Comparison of ENCODE assay signal across 8 cellular contexts in genomic region chr9:128159073-128159783, GRCh38. TPM values are rescaled to one million over a fixed set of nuclear protein-coding genes. Genes with fewer than 3 reads are reported as not detected.
DNase-seq lines count a peak whose midpoint lies in the region; ATAC-seq and TF ChIP-seq lines count a peak whose summit lies in the region.

No MANE protein-coding gene starts in this region.

- no peak for TF ChIP-seq EP300 in suprapubic skin (IDR thresholded peaks at IDR 0.05)

- H3K36me3 ChIP-seq in HUES6 (ENCODE audit: control insufficient read depth, insufficient read depth, low read length) (peaks cover 23% of the 10 kb centered on the region), suprapubic skin (peaks cover 14% of the 10 kb centered on the region)

- peaks cover 11% of the 10 kb centered on the region for H3K36me3 Mint-ChIP-seq in mesothelial cell of epicardium

- no peaks in the 10 kb centered on the region for H3K27me3 Mint-ChIP-seq in mesothelial cell of epicardium (ENCODE audit: low read depth)

- peak overlapping the region; percentile 66 for H3K4me3 Mint-ChIP-seq in mesothelial cell of epicardium

- H3K27ac ChIP-seq in HUES6 (ENCODE audit: low read depth, low read length): peak overlapping the region; percentile 70
- H3K27ac ChIP-seq in VCaP: peak overlapping the region; percentile 79
- peak overlapping the region; percentile 77 for H3K27ac ChIP-seq in suprapubic skin

- H3K4me1 ChIP-seq in HUES6 (ENCODE audit: control insufficient read depth, insufficient read depth, low read length) (peaks cover 13% of the 10 kb centered on the region), suprapubic skin (peaks cover 24% of the 10 kb centered on the region)

- H3K9ac ChIP-seq in HUES6 (ENCODE audit: low read length): peak overlapping the region; percentile 83

- DNase-seq in CD1c-positive myeloid dendritic cell (ENCODE audit: extremely low spot score) (peak; percentile 68), choroid plexus epithelial cell (ENCODE audit: low read depth) (no peak), mesothelial cell of epicardium (ENCODE audit: low spot score in 2 of 2, unreplicated experiment in 2 of 2) (no peak), suprapubic skin (ENCODE audit: low spot score in 2 of 2) (peak in 1 of 2 donors; percentile 62), cerebellar nuclear complex (lab: John Stamatoyannopoulos, UW) (no peak)

- H3K9me3 ChIP-seq in HUES6 (ENCODE audit: control insufficient read depth, insufficient read depth, low read depth, low read length): no peaks in the 10 kb centered on the region
- H3K9me3 ChIP-seq in suprapubic skin: no peaks in the 10 kb centered on the region

- ATAC-seq in GM21390 (IDR thresholded peaks at IDR 0.05; ENCODE audit: unreplicated experiment): no peak

- no peak for TF ChIP-seq CTCF in VCaP (conservative IDR thresholded peaks at IDR 0.05)
- no peak for TF ChIP-seq CTCF in choroid plexus epithelial cell (conservative IDR thresholded peaks at IDR 0.05; ENCODE audit: low read depth, low read length)
- no peak for TF ChIP-seq CTCF in mesothelial cell of epicardium (IDR thresholded peaks at IDR 0.05; ENCODE audit: unreplicated experiment)
- TF ChIP-seq CTCF in suprapubic skin (IDR thresholded peaks at IDR 0.05): no peak

- H3K27me3 ChIP-seq in HUES6 (ENCODE audit: control insufficient read depth, insufficient read depth, low read length) (no peaks in the 10 kb centered on the region), suprapubic skin (no peaks in the 10 kb centered on the region)

- no peaks in the 10 kb centered on the region for H3K9me3 Mint-ChIP-seq in mesothelial cell of epicardium

- WGBS in suprapubic skin: 54% methylated on average over 17 of the region's 19 CpGs

- H3K4me3 ChIP-seq in HUES6 (ENCODE audit: low read depth, low read length): peak overlapping the region; percentile 54
- peak overlapping the region; percentile 56 for H3K4me3 ChIP-seq in choroid plexus epithelial cell (ENCODE audit: low read depth, low read length)
- peak overlapping the region; percentile 78 for H3K4me3 ChIP-seq in suprapubic skin

- H3K4me1 Mint-ChIP-seq in mesothelial cell of epicardium: peaks cover 4% of the 10 kb centered on the region

- no peak for TF ChIP-seq POLR2A in suprapubic skin (IDR thresholded peaks at IDR 0.05)

- H3K27ac Mint-ChIP-seq in mesothelial cell of epicardium: peak overlapping the region; percentile 76

RNA-seq across cellular contexts. Expression of gene BBLN, which starts 0.8 kb away (rescaled TPM):
- 60.7 to 64.4 TPM (median 63.1 TPM) in 3 replicates for total RNA-seq in mesothelial cell of epicardium
- total RNA-seq in suprapubic skin: 100 to 1,000 TPM; 157 to 345 (median 224) TPM

RNA-seq across cellular contexts. Expression of gene LCN2, which starts 10.0 kb away (rescaled TPM):
- not detected in 3 replicates for total RNA-seq in mesothelial cell of epicardium
- 10 to 100 TPM in 2 of 4 donors, 1 to 10 TPM in 2; 6.0 to 45.7 (median 22.3) TPM for total RNA-seq in suprapubic skin

RNA-seq across cellular contexts. Expression of gene PTGES2, which starts 31.7 kb away (rescaled TPM):
- 70.0 to 74.8 TPM (median 72.6 TPM) in 3 replicates for total RNA-seq in mesothelial cell of epicardium
- 10 to 100 TPM; 47.4 to 76.0 (median 55.9) TPM for total RNA-seq in suprapubic skin

RNA-seq across cellular contexts. Expression of gene CIZ1, which starts 32.1 kb away (rescaled TPM):
- 152 to 157 TPM (median 155 TPM) in 3 replicates for total RNA-seq in mesothelial cell of epicardium
- total RNA-seq in suprapubic skin: 100 to 1,000 TPM in 3 of 4 donors, 10 to 100 TPM in 1; 86.7 to 136 (median 115) TPM

RNA-seq across cellular contexts. Expression of gene DNM1, which starts 44.0 kb away (rescaled TPM):
- total RNA-seq in mesothelial cell of epicardium (86.8 to 98.6 TPM (median 89.2 TPM) in 3 replicates), suprapubic skin (10 to 100 TPM in 2 of 4 donors, 1 to 10 TPM in 2; 4.3 to 18.9 (median 10.1) TPM)
